22 cellular contexts compared by ENCODE assay signal in the genomic region with DNA sequence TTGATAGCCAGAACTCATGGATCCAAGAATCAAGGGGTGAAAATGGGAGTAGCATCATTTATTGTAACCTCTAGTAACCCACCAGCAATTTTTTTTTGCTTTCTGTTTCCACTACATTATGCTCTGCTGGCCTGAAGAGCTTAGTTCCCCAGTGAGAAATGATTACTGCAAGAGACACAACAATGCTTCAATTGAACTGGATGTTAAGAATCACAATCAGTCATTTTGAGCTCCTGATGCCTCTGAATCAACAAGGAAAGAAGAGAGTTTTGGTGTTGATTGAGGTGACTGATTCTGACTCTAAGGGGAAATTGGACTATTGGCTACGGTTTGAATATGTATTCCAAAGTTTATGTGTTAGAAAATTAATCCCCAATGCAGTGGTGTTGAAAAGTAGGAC.
"Had no signal": no experiment of that assay in that cellular context is flagged by ENCODE, and none has a peak within 500 bp of the region (broad histone marks: within the 10 kb centered on the region; RNA-seq: fewer than 3 reads in every experiment).

No MANE protein-coding gene starts in this region.

- H3K27me3 ChIP-seq: adrenal gland had no signal

- H2AFZ ChIP-seq: PC-9 had no signal

- H3K4me2 ChIP-seq: PC-9 had no signal

- H3K9me3 ChIP-seq: adrenal gland had no signal

- H3K4me3 ChIP-seq: adrenal gland, PC-9, SK-N-MC had no signal

- H3K36me3 ChIP-seq: adrenal gland had no signal

- ATAC-seq: activated CD4-positive, CD25-positive, alpha-beta regulatory T cell treated with anti-CD3 and anti-CD28 coated beads, Interleukin-2, amount 50 U/mL, for 24 hours; activated CD8-positive, alpha-beta T cell treated with anti-CD3 and anti-CD28 coated beads for 36 hours; activated T-cell treated with anti-CD3 and anti-CD28 coated beads, Interleukin-2, amount 50 U/mL, for 72 hours; T-cell had no signal

- H3K27ac ChIP-seq: adrenal gland, PC-9, SK-N-MC had no signal

- DNase-seq: activated CD4-positive, alpha-beta T cell treated with anti-CD3 and anti-CD28 coated beads for 4 hours; activated CD8-positive, alpha-beta memory T cell treated with anti-CD3 and anti-CD28 coated beads, Interleukin-2, amount 50 U/mL, for 4 hours; activated CD8-positive, alpha-beta T cell treated with anti-CD3 and anti-CD28 coated beads for 36 hours; activated gamma-delta T cell treated with Interleukin-2 at 50 U/mL for 16 hours; activated naive CD4-positive, alpha-beta T cell treated with anti-CD3 and anti-CD28 coated beads, Interleukin-2, amount 10 ng/mL, durations not matched to agents 7 days and 5 days; activated naive CD8-positive, alpha-beta T cell treated with anti-CD3 and anti-CD28 coated beads, Interleukin-2, amount 10 ng/mL, durations not matched to agents 7 days and 5 days; activated T-cell treated with anti-CD3 and anti-CD28 coated beads, Interleukin-2, amount 50 U/mL, for 72 hours; adrenal gland; anterior cingulate cortex; KG1; NCI-H1048; NCI-H1417; NCI-H1930; NCI-H446; NCI-H524; PC-9; SIG-M5; T-cell; T-helper 2 cell; T1000 had no signal

- H3K4me1 ChIP-seq: adrenal gland had no signal
